ENCODE assay signal across 20 cellular contexts in genomic region chr6:139572001-139572400, GRCh38.
"Had no signal": no experiment of that assay in that cellular context is flagged by ENCODE, and none has a peak within 500 bp of the region (broad histone marks: within the 10 kb centered on the region; RNA-seq: fewer than 3 reads in every experiment).

No MANE protein-coding gene starts in this region.

- H3K36me3 ChIP-seq: colonic mucosa, neutrophil, right atrium auricular region, sigmoid colon, thoracic aorta, transverse colon had no signal

- H3K9me3 ChIP-seq: colonic mucosa, mucosa of descending colon, neutrophil, right atrium auricular region, thoracic aorta, transverse colon had no signal

- H3K4me1 ChIP-seq: colonic mucosa, right atrium auricular region, transverse colon had no signal

- H2AFZ ChIP-seq: hepatocyte had no signal

- H3K27ac ChIP-seq: colonic mucosa, foreskin keratinocyte, hepatocyte, neutrophil, right atrium auricular region, sigmoid colon, skin epidermis, thoracic aorta, transverse colon had no signal

- H3K79me2 ChIP-seq: hepatocyte had no signal

- H3K27me3 ChIP-seq: colonic mucosa, foreskin keratinocyte, hepatocyte, neutrophil, right atrium auricular region, sigmoid colon, transverse colon had no signal

- ATAC-seq: foreskin keratinocyte; mucosa of descending colon; naive thymus-derived CD8-positive, alpha-beta T cell; stimulated activated naive B cell treated with anti-CD40 and anti-IgM and Interleukin-4, amounts not matched to agents 10 μg/mL and 1 μg/mL and 100 μg/mL, for 72 hours; stimulated activated naive CD8-positive, alpha-beta T cell treated with anti-CD3 and anti-CD28 coated beads, Interleukin-15, amount 100 ng/mL, for 72 hours had no signal

- H3K4me3 ChIP-seq: colonic mucosa, hepatocyte, mucosa of descending colon, right atrium auricular region, sigmoid colon, skin epidermis, thoracic aorta, transverse colon had no signal

- H3K4me2 ChIP-seq: hepatocyte had no signal

- DNase-seq: colonic mucosa; dermis blood vessel endothelial cell; erythroblast; foreskin keratinocyte; head of caudate nucleus; mammary epithelial cell; mucosa of descending colon; naive thymus-derived CD8-positive, alpha-beta T cell; posterior cingulate gyrus; sigmoid colon; stimulated activated CD4-positive, alpha-beta T cell treated with anti-CD3 and anti-CD28 coated beads, Interleukin-2, amount 100 ng/mL, for 24 hours; stimulated activated CD4-positive, alpha-beta T cell treated with anti-CD3 and anti-CD28 coated beads, Interleukin-4, amount 100 ng/mL, for 4 hours; stimulated activated naive B cell treated with anti-CD40 and anti-IgM and Interleukin-4, amounts not matched to agents 10 μg/mL and 1 μg/mL and 100 μg/mL, for 72 hours; stimulated activated naive CD8-positive, alpha-beta T cell treated with anti-CD3 and anti-CD28 coated beads, Interleukin-15, amount 100 ng/mL, for 72 hours; transverse colon had no signal
